8 cellular contexts compared by ENCODE assay signal in genomic region chr9:83837070-83837643, GRCh38. TPM values are rescaled to one million over a fixed set of nuclear protein-coding genes. Genes with fewer than 3 reads are reported as not detected.
A peak's percentile ranks its signal among the peaks of the same experiment; 100 is the strongest.
DNase-seq lines count a peak whose midpoint lies in the region; ATAC-seq, FAIRE-seq and TF ChIP-seq lines count a peak whose summit lies in the region.
"Not testable (repeated sequence)": the region's sequence is repeated elsewhere in the genome, so short reads cannot be mapped to it uniquely, and the experiment has no call there.
"Had no signal": no experiment of that assay in that cellular context is flagged by ENCODE, and none has a peak within 500 bp of the region (broad histone marks: within the 10 kb centered on the region; RNA-seq: fewer than 3 reads in every experiment).

No MANE protein-coding gene starts in this region.

- H3K4me3 Mint-ChIP-seq in HFFc6, brain: not testable (repeated sequence)

- H3K4me1 ChIP-seq in foreskin keratinocyte; osteoblast (ENCODE audit: insufficient read depth, low read length): not testable (repeated sequence)

- ATAC-seq in foreskin keratinocyte (peak; percentile 69), left colon (peak; percentile 69)

- peak; percentile 96 for FAIRE-seq in D721Med (lab: Jason Lieb, UNC)
- FAIRE-seq in RCC 7860 (lab: Jason Lieb, UNC): peak; percentile 91

- not testable (repeated sequence) for H3K36me3 ChIP-seq in osteoblast (ENCODE audit: insufficient read depth, low read length)

- not testable (repeated sequence) for TF ChIP-seq CTCF in D721Med (IDR thresholded peaks at IDR 0.05; ENCODE audit: insufficient read depth, missing control alignments)
- TF ChIP-seq CTCF in HFFc6 (IDR thresholded peaks at IDR 0.05) (peak; percentile 68), brain (conservative IDR thresholded peaks at IDR 0.05) (peak; percentile 31 to 45), foreskin keratinocyte (conservative IDR thresholded peaks at IDR 0.05) (peak; percentile 29), osteoblast (IDR thresholded peaks at IDR 0.05; ENCODE audit: extremely low read depth, low read depth, low read length) (peak; percentile 27)

- H3K9me3 Mint-ChIP-seq in HFFc6, brain: not testable (repeated sequence)

- not testable (repeated sequence) for H3K79me2 ChIP-seq in osteoblast (ENCODE audit: insufficient read depth, low read length)

- DNase-seq in D721Med (ENCODE audit: insufficient read length, low spot score); HFFc6; RCC 7860 (ENCODE audit: low spot score); foreskin keratinocyte; left colon; osteoblast (ENCODE audit: insufficient read length, low spot score, missing footprints): not testable (repeated sequence)

- H3K4me2 ChIP-seq in osteoblast (ENCODE audit: insufficient read depth, low read length): not testable (repeated sequence)

- H4K20me1 ChIP-seq in osteoblast (ENCODE audit: insufficient read depth, low read length): not testable (repeated sequence)

- H3K27me3 ChIP-seq in foreskin keratinocyte; osteoblast (ENCODE audit: insufficient read depth, low read length): not testable (repeated sequence)

- not testable (repeated sequence) for H2AFZ ChIP-seq in osteoblast (ENCODE audit: low read length)

- not testable (repeated sequence) for H3K4me1 Mint-ChIP-seq in HFFc6 (ENCODE audit: low read depth); brain

- intact Hi-C loops in left colon (cut with DNase I, micrococcal nuclease): not testable (repeated sequence)

- not testable (repeated sequence) for H3K4me3 ChIP-seq in osteoblast (ENCODE audit: insufficient read depth, low read length)

- H3K27ac ChIP-seq in foreskin keratinocyte; osteoblast (ENCODE audit: low read depth, low read length): not testable (repeated sequence)

- H3K9me3 ChIP-seq in osteoblast (ENCODE audit: low read depth, low read length): not testable (repeated sequence)

- not testable (repeated sequence) for H3K27ac Mint-ChIP-seq in HFFc6
- H3K27ac Mint-ChIP-seq in brain: peak overlapping the region in 1 of 5 experiments; percentile 61

- not testable (repeated sequence) for H3K27me3 Mint-ChIP-seq in HFFc6 (ENCODE audit: insufficient read depth); brain

- H3K36me3 Mint-ChIP-seq in HFFc6 (ENCODE audit: low read depth); brain: not testable (repeated sequence)

RNA-seq across cellular contexts. Expression of gene GKAP1, which starts 19.6 kb away (rescaled TPM):
- 1 to 10 TPM in 4 of 6 experiments, under 1 TPM in 2; 0.74 to 1.3 (median 1.1) TPM for total RNA-seq in HFFc6 (2021; fragmentation: NEBNext Ultra II Directional; extraction: Animal tissue kit (Norgen Biotek cat#: 25700))
- 14.5 TPM for polyA plus RNA-seq in brain (ENCODE audit: insufficient read depth, low read depth, low replicate concordance)
- 0.41 and 0.53 TPM in 2 replicates for total RNA-seq in foreskin keratinocyte
- polyA plus RNA-seq in foreskin keratinocyte: 0.35 and 0.52 TPM in 2 replicates
- total RNA-seq in left colon: 1 to 10 TPM; 4.0 TPM
- 1.1 and 1.5 TPM in 2 replicates for total RNA-seq in osteoblast
- total RNA-seq: ascending aorta had no signal
